Comparison of ENCODE assay signal across 12 cellular contexts in genomic region chr21:14479387-14479786, GRCh38.
"Had no signal": no experiment of that assay in that cellular context is flagged by ENCODE, and none has a peak within 500 bp of the region (broad histone marks: within the 10 kb centered on the region; RNA-seq: fewer than 3 reads in every experiment).

No MANE protein-coding gene starts in this region.

- ATAC-seq: activated T-cell treated with anti-CD3 and anti-CD28 coated beads, Interleukin-2, amount 50 U/mL, for 4 hours; heart left ventricle; left lung; upper lobe of right lung; WTC11 had no signal

- H3K27me3 Mint-ChIP-seq: activated CD4-positive, alpha-beta T cell treated with anti-CD3 and anti-CD28 coated beads, Interleukin-2, amount 10 ng/mL, durations not matched to agents 7 days and 5 days; memory B cell had no signal

- H3K4me1 Mint-ChIP-seq: WTC11 had no signal

- H3K4me3 Mint-ChIP-seq: activated CD4-positive, alpha-beta T cell treated with anti-CD3 and anti-CD28 coated beads, Interleukin-2, amount 10 ng/mL, durations not matched to agents 7 days and 5 days; activated T-cell treated with anti-CD3 and anti-CD28 coated beads, Interleukin-2, amount 50 U/mL, for 4 hours; memory B cell; WTC11 had no signal

- H3K27ac Mint-ChIP-seq: memory B cell, WTC11 had no signal

- DNase-seq: activated CD4-positive, alpha-beta T cell treated with anti-CD3 and anti-CD28 coated beads, Interleukin-2, amount 10 ng/mL, durations not matched to agents 7 days and 5 days; activated naive CD4-positive, alpha-beta T cell; activated T-cell treated with anti-CD3 and anti-CD28 coated beads, Interleukin-2, amount 50 U/mL, for 4 hours; aorta; foreskin melanocyte; heart left ventricle; left lung; small intestine; testis; upper lobe of right lung had no signal

- H3K9me3 Mint-ChIP-seq: memory B cell had no signal

- H3K36me3 Mint-ChIP-seq: WTC11 had no signal
